In genomic region chr19:40663712-40664692, GRCh38 we compare ENCODE assay signal across 8 cellular contexts. TPM values are rescaled to one million over a fixed set of nuclear protein-coding genes. Genes with fewer than 3 reads are reported as not detected.
DNase-seq lines count a peak whose midpoint lies in the region; ATAC-seq and TF ChIP-seq lines count a peak whose summit lies in the region.

No MANE protein-coding gene starts in this region.

- H2AFZ ChIP-seq in OCI-LY3 (ENCODE audit: low read depth, low read length), result peak overlapping the region; percentile 86

- peaks cover 5% of the 10 kb centered on the region for H3K36me3 Mint-ChIP-seq in memory B cell

- H3K4me2 ChIP-seq in OCI-LY3 (ENCODE audit: low read length), result peak overlapping the region; percentile 78

- H3K27me3 ChIP-seq in OCI-LY3 (ENCODE audit: low read depth, low read length), result 0 out of 2 replicates have a peak, but pooled peaks cover 7% of the 10 kb centered on the region

- H3K4me1 ChIP-seq in ES-I3 (ENCODE audit: insufficient read depth, low read length) (no peaks in the 10 kb centered on the region; the same call in 1 of the 2 replicates), OCI-LY3 (ENCODE audit: low read length) (peaks cover 9% of the 10 kb centered on the region), urinary bladder (ENCODE audit: insufficient read depth) (no peaks in the 10 kb centered on the region)

- H3K4me3 Mint-ChIP-seq in memory B cell, result peak overlapping the region; percentile 91

- no peaks in the 10 kb centered on the region for H3K27me3 Mint-ChIP-seq in memory B cell

- H3K9ac ChIP-seq in ES-I3 (ENCODE audit: low read depth, low read length) (peak overlapping the region; percentile 70; the same call in 1 of the 2 replicates), OCI-LY3 (ENCODE audit: low read length) (peak overlapping the region; percentile 72)

- H3K27ac Mint-ChIP-seq in memory B cell, result peak overlapping the region; percentile 90

- ATAC-seq in memory B cell (ENCODE audit: low read depth) (no peak), GM18519 (IDR thresholded peaks at IDR 0.05; ENCODE audit: low FRiP score, unreplicated experiment) (no peak), HG03039 (IDR thresholded peaks at IDR 0.05; ENCODE audit: unreplicated experiment) (no peak)

- H3K79me2 ChIP-seq in OCI-LY3 (ENCODE audit: low read length), result no peaks in the 10 kb centered on the region

- H3K27ac ChIP-seq in OCI-LY3 (ENCODE audit: low read length) (no peak overlapping the region), caudate nucleus (ENCODE audit: low read depth, low read length) (peak overlapping the region; percentile 87), urinary bladder (ENCODE audit: low read depth) (peak overlapping the region; percentile 82)

- TF ChIP-seq CTCF in OCI-LY3 (IDR thresholded peaks at IDR 0.05; ENCODE audit: low read depth, low read length), result no peak

- H3K9me3 ChIP-seq in ES-I3 (ENCODE audit: control insufficient read depth, insufficient read depth, low read length) (no peaks in the 10 kb centered on the region), OCI-LY3 (ENCODE audit: insufficient read depth, low read length) (no peaks in the 10 kb centered on the region)

- no peaks in the 10 kb centered on the region for H4K20me1 ChIP-seq in OCI-LY3 (ENCODE audit: insufficient read depth, low read length)

- H3K9me3 Mint-ChIP-seq in memory B cell, result no peaks in the 10 kb centered on the region

- H3K4me3 ChIP-seq in OCI-LY3 (ENCODE audit: low read length), result peak overlapping the region; percentile 87
- peak overlapping the region; percentile 49 for H3K4me3 ChIP-seq in urinary bladder (ENCODE audit: low read depth, low read length)

- H3K36me3 ChIP-seq in ES-I3 (ENCODE audit: insufficient read depth, low read length), result no peaks in the 10 kb centered on the region
- H3K36me3 ChIP-seq in OCI-LY3 (replicated peaks; ENCODE audit: low read depth, low read length), result peaks cover 4% of the 10 kb centered on the region
- peaks cover 4% of the 10 kb centered on the region for H3K36me3 ChIP-seq in urinary bladder (ENCODE audit: insufficient read depth)

- H3K4me1 Mint-ChIP-seq in memory B cell, result peaks cover 9% of the 10 kb centered on the region

- DNase-seq in caudate nucleus (lab: John Stamatoyannopoulos, UW), result peak in 6 of 61 donors; percentile 42 to 58 (median 55)
- DNase-seq in memory B cell (ENCODE audit: low spot score in 2 of 2), result peak in 1 of 2 donors; percentile 30
- no peak for DNase-seq in SHP77 treated with DMSO at 0.1 percent for 48 hours (lab: John Stamatoyannopoulos, UW)

- 48% methylated on average over 22 of the region's 22 CpGs for WGBS in urinary bladder

RNA-seq across cellular contexts. Expression of gene NUMBL, which starts 26.4 kb away (rescaled TPM):
- 22.8 TPM for total RNA-seq in urinary bladder
- 63.3 TPM for polyA plus RNA-seq in urinary bladder

RNA-seq across cellular contexts. Expression of gene COQ8B, which starts 52.7 kb away (rescaled TPM):
- 24.4 TPM for total RNA-seq in urinary bladder
- 51.6 TPM for polyA plus RNA-seq in urinary bladder

RNA-seq across cellular contexts. Expression of gene ITPKC, which starts 52.9 kb away (rescaled TPM):
- total RNA-seq in urinary bladder, result 9.3 TPM
- 36.4 TPM for polyA plus RNA-seq in urinary bladder
